Comparison of ENCODE assay signal across 1 cellular context in the genomic region with DNA sequence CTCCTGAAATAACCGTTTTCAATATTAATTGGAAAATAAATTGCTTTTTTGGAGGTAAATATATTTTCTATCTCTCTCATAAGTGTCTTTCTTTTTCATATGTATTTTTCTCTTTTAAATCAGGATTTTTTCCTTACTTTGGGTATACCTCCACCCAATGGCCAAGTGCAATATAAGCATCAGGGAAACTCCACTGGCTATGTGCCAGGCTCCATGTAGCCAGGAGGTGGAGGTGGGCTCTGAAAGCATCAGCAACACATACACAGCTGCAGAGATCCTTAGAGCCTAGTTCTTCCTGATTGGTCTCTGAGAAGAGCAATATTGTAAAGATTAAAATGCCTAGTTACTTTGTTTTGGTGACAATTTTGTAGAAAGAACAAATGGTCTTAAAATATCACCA.
TF ChIP-seq lines count a peak whose summit lies in the region.

No MANE protein-coding gene starts in this region.

TF ChIP-seq in GM23338, 12 proteins besides CTCF, POLR2A, EP300 and RAD21 (continued from another document):
- TF ChIP-seq, protein P1, sequence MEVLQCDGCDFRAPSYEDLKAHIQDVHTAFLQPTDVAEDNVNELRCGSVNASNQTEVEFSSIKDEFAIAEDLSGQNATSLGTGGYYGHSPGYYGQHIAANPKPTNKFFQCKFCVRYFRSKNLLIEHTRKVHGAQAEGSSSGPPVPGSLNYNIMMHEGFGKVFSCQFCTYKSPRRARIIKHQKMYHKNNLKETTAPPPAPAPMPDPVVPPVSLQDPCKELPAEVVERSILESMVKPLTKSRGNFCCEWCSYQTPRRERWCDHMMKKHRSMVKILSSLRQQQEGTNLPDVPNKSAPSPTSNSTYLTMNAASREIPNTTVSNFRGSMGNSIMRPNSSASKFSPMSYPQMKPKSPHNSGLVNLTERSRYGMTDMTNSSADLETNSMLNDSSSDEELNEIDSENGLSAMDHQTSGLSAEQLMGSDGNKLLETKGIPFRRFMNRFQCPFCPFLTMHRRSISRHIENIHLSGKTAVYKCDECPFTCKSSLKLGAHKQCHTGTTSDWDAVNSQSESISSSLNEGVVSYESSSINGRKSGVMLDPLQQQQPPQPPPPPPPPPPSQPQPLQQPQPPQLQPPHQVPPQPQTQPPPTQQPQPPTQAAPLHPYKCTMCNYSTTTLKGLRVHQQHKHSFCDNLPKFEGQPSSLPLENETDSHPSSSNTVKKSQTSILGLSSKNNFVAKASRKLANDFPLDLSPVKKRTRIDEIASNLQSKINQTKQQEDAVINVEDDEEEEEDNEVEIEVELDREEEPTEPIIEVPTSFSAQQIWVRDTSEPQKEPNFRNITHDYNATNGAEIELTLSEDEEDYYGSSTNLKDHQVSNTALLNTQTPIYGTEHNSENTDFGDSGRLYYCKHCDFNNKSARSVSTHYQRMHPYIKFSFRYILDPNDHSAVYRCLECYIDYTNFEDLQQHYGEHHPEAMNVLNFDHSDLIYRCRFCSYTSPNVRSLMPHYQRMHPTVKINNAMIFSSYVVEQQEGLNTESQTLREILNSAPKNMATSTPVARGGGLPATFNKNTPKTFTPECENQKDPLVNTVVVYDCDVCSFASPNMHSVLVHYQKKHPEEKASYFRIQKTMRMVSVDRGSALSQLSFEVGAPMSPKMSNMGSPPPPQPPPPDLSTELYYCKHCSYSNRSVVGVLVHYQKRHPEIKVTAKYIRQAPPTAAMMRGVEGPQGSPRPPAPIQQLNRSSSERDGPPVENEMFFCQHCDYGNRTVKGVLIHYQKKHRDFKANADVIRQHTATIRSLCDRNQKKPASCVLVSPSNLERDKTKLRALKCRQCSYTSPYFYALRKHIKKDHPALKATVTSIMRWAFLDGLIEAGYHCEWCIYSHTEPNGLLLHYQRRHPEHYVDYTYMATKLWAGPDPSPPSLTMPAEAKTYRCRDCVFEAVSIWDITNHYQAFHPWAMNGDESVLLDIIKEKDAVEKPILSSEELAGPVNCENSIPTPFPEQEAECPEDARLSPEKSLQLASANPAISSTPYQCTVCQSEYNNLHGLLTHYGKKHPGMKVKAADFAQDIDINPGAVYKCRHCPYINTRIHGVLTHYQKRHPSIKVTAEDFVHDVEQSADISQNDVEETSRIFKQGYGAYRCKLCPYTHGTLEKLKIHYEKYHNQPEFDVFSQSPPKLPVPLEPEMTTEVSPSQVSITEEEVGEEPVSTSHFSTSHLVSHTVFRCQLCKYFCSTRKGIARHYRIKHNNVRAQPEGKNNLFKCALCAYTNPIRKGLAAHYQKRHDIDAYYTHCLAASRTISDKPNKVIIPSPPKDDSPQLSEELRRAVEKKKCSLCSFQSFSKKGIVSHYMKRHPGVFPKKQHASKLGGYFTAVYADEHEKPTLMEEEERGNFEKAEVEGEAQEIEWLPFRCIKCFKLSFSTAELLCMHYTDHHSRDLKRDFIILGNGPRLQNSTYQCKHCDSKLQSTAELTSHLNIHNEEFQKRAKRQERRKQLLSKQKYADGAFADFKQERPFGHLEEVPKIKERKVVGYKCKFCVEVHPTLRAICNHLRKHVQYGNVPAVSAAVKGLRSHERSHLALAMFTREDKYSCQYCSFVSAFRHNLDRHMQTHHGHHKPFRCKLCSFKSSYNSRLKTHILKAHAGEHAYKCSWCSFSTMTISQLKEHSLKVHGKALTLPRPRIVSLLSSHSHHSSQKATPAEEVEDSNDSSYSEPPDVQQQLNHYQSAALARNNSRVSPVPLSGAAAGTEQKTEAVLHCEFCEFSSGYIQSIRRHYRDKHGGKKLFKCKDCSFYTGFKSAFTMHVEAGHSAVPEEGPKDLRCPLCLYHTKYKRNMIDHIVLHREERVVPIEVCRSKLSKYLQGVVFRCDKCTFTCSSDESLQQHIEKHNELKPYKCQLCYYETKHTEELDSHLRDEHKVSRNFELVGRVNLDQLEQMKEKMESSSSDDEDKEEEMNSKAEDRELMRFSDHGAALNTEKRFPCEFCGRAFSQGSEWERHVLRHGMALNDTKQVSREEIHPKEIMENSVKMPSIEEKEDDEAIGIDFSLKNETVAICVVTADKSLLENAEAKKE (CRISPR knock-in tag; IDR thresholded peaks at IDR 0.05), result no peak
